Comparison of ENCODE assay signal across 18 cellular contexts in genomic region chr11:23789938-23790371, GRCh38.
DNase-seq lines count a peak whose midpoint lies in the region; ATAC-seq, FAIRE-seq and TF ChIP-seq lines count a peak whose summit lies in the region.
"Had no signal": no experiment of that assay in that cellular context is flagged by ENCODE, and none has a peak within 500 bp of the region (broad histone marks: within the 10 kb centered on the region; RNA-seq: fewer than 3 reads in every experiment).

No MANE protein-coding gene starts in this region.

- CTCF ChIA-PET in activated naive CD4-positive, alpha-beta T cell treated with anti-CD3 and anti-CD28 coated beads for 36 hours (lab: Charles Lee): no interaction called here

- DNase-seq in COLO829 (ENCODE audit: low spot score) (peak; percentile 63), cardiac fibroblast (ENCODE audit: low read depth in 2 of 2) (peak; percentile 34 to 39), mucosa of descending colon (peak; percentile 25 to 50 (median 39)), kidney (no peak)
- DNase-seq in activated naive CD4-positive, alpha-beta T cell treated with anti-CD3 and anti-CD28 coated beads for 36 hours: no peak
- DNase-seq: activated T-cell treated with anti-CD3 and anti-CD28 coated beads, Interleukin-2, amount 50 U/mL, for 4 hours; erythroblast; immature natural killer cell; naive B cell; NCI-H1092 treated with DMSO at 0.1 percent for 48 hours; NCI-H748 treated with DMSO at 0.1 percent for 48 hours; upper lobe of right lung had no signal

- no peak overlapping the region for H2AFZ ChIP-seq in Loucy (ENCODE audit: low read length)

- intact Hi-C loops in mucosa of descending colon (cut with DNase I, micrococcal nuclease): no loop called here
- intact Hi-C loops in activated naive CD4-positive, alpha-beta T cell treated with anti-CD3 and anti-CD28 coated beads for 36 hours (cut with micrococcal nuclease): no loop called here
- intact Hi-C loops in kidney (cut with DNase I): no loop called here

- no peaks in the 10 kb centered on the region for H3K27me3 ChIP-seq in Loucy (ENCODE audit: insufficient read depth, low read length, poor library complexity, severe bottlenecking)
- H3K27me3 ChIP-seq: upper lobe of right lung had no signal

- no peak overlapping the region for H3K4me3 ChIP-seq in Loucy (ENCODE audit: low read length, poor library complexity, severe bottlenecking)
- no peak overlapping the region for H3K4me3 ChIP-seq in cardiac fibroblast (replicated peaks in 1 of 2; ENCODE audit: low read depth in 2 of 2, low read length in 2 of 2)
- no peak overlapping the region for H3K4me3 ChIP-seq in mucosa of descending colon
- H3K4me3 ChIP-seq in kidney (ENCODE audit: low read length in 2 of 2): no peak overlapping the region
- H3K4me3 ChIP-seq: upper lobe of right lung had no signal

- ATAC-seq in mucosa of descending colon: peak; percentile 97
- ATAC-seq in GM19397 (IDR thresholded peaks at IDR 0.05; ENCODE audit: unreplicated experiment): no peak
- ATAC-seq in HG02763 (IDR thresholded peaks at IDR 0.05; ENCODE audit: unreplicated experiment): no peak
- ATAC-seq: activated T-cell treated with anti-CD3 and anti-CD28 coated beads, Interleukin-2, amount 50 U/mL, for 4 hours; upper lobe of right lung had no signal

- no peaks in the 10 kb centered on the region for H3K36me3 Mint-ChIP-seq in activated naive CD4-positive, alpha-beta T cell treated with anti-CD3 and anti-CD28 coated beads for 36 hours (ENCODE audit: low read depth)
- H3K36me3 Mint-ChIP-seq: brain, immature natural killer cell, naive B cell had no signal

- peaks cover 20% of the 10 kb centered on the region for H3K4me1 ChIP-seq in Loucy (ENCODE audit: insufficient read depth, low read length, poor library complexity, severe bottlenecking)
- peaks cover 35% of the 10 kb centered on the region for H3K4me1 ChIP-seq in mucosa of descending colon (ENCODE audit: low read depth)
- H3K4me1 ChIP-seq in kidney (ENCODE audit: control insufficient read depth in 1 of 2, insufficient read depth in 1 of 2, low read depth in 1 of 2, low read length in 2 of 2): no peaks in the 10 kb centered on the region
- H3K4me1 ChIP-seq: upper lobe of right lung had no signal

- peaks cover 1% of the 10 kb centered on the region for H3K9me3 Mint-ChIP-seq in activated naive CD4-positive, alpha-beta T cell treated with anti-CD3 and anti-CD28 coated beads for 36 hours

- no peak overlapping the region for H3K27ac Mint-ChIP-seq in activated naive CD4-positive, alpha-beta T cell treated with anti-CD3 and anti-CD28 coated beads for 36 hours
- H3K27ac Mint-ChIP-seq: B cell, brain, immature natural killer cell, naive B cell had no signal

- H3F3A ChIP-seq in Loucy (ENCODE audit: low read depth): no peaks in the 10 kb centered on the region

- no peak overlapping the region for H3K9ac ChIP-seq in Loucy (ENCODE audit: low read depth, low read length, poor library complexity, severe bottlenecking)
- H3K9ac ChIP-seq in kidney (ENCODE audit: low read length in 2 of 2): no peak overlapping the region

- no peak for FAIRE-seq in kidney (lab: Jason Lieb, UNC)
- FAIRE-seq: G401.6 had no signal

- TF ChIP-seq CTCF in Loucy (conservative IDR thresholded peaks at IDR 0.05; ENCODE audit: low read length) (no peak), cardiac fibroblast (IDR thresholded peaks at IDR 0.05; ENCODE audit: low read depth, low read length) (no peak), mucosa of descending colon (IDR thresholded peaks at IDR 0.05) (no peak), kidney (IDR thresholded peaks at IDR 0.05; ENCODE audit: borderline replicate concordance, extremely low read depth, insufficient read depth) (no peak)

- H4K20me1 ChIP-seq in Loucy (ENCODE audit: insufficient read depth, low read length, poor library complexity, severe bottlenecking): no peaks in the 10 kb centered on the region

- no peaks in the 10 kb centered on the region for H3K9me3 ChIP-seq in Loucy (ENCODE audit: insufficient read depth, low read depth, low read length)
- H3K9me3 ChIP-seq in mucosa of descending colon: no peaks in the 10 kb centered on the region
- H3K9me3 ChIP-seq in kidney (ENCODE audit: control insufficient read depth in 1 of 2, low read length in 2 of 2): no peaks in the 10 kb centered on the region
- H3K9me3 ChIP-seq: upper lobe of right lung had no signal

- H3K4me3 Mint-ChIP-seq in activated naive CD4-positive, alpha-beta T cell treated with anti-CD3 and anti-CD28 coated beads for 36 hours: no peak overlapping the region
- H3K4me3 Mint-ChIP-seq: activated T-cell treated with anti-CD3 and anti-CD28 coated beads, Interleukin-2, amount 50 U/mL, for 4 hours; B cell; brain; immature natural killer cell; naive B cell had no signal

- H3K79me2 ChIP-seq in Loucy (ENCODE audit: insufficient read depth, low read length): no peaks in the 10 kb centered on the region

- no peaks in the 10 kb centered on the region for H3K36me3 ChIP-seq in Loucy (ENCODE audit: insufficient read depth, low read length)
- no peaks in the 10 kb centered on the region for H3K36me3 ChIP-seq in mucosa of descending colon (ENCODE audit: low read depth)
- no peaks in the 10 kb centered on the region for H3K36me3 ChIP-seq in kidney (ENCODE audit: control insufficient read depth in 1 of 2, insufficient read depth in 2 of 2, low read length in 2 of 2)
- H3K36me3 ChIP-seq: upper lobe of right lung had no signal

- no peaks in the 10 kb centered on the region for H3K27me3 Mint-ChIP-seq in activated naive CD4-positive, alpha-beta T cell treated with anti-CD3 and anti-CD28 coated beads for 36 hours (ENCODE audit: low read depth)
- H3K27me3 Mint-ChIP-seq: B cell, naive B cell had no signal

- H3K9me2 ChIP-seq in Loucy (replicated peaks; ENCODE audit: low read depth, low read length): no peaks in the 10 kb centered on the region

- no peaks in the 10 kb centered on the region for H3K4me1 Mint-ChIP-seq in activated naive CD4-positive, alpha-beta T cell treated with anti-CD3 and anti-CD28 coated beads for 36 hours (ENCODE audit: low read depth)
- H3K4me1 Mint-ChIP-seq: B cell, brain, naive B cell had no signal

- H3K4me2 ChIP-seq in Loucy (ENCODE audit: low read depth, low read length, poor library complexity, severe bottlenecking): peak overlapping the region; percentile 46

- H3K27ac ChIP-seq in kidney (ENCODE audit: low read depth in 2 of 2, low read length in 2 of 2): no peak overlapping the region
- H3K27ac ChIP-seq: upper lobe of right lung had no signal

Comparison
In these comparisons a context has a peak if more than half of its experiments do, and no peak if none do; other contexts are left out.
1. DNase-seq: peak in COLO829 (single experiment), cardiac fibroblast (2 of 2) and mucosa of descending colon (3 of 3); none in activated naive CD4-positive, alpha-beta T cell treated with anti-CD3 and anti-CD28 coated beads for 36 hours (single experiment) and kidney (single experiment).